21 cellular contexts compared by ENCODE assay signal in the genomic region with DNA sequence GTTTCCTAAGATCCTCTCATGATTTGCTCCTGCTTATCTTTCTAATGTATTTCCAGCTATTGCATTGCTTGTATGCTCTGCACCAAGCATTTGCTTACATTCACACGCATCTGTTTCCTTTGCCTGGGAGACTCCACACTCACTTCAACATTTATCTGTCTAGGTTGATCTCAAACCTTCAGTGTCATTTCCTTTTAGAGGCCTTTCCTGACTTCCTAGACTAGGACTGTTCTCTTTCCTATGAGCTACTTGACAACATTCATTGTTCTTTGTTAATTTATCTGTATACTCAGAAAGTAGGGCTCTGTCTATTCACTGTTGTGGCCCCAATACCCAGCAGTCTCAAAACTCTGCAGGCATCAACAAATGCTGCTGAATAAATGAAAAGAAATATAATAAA.
"Had no signal": no experiment of that assay in that cellular context is flagged by ENCODE, and none has a peak within 500 bp of the region (broad histone marks: within the 10 kb centered on the region; RNA-seq: fewer than 3 reads in every experiment).

No MANE protein-coding gene starts in this region.

- H3K4me1 Mint-ChIP-seq: activated B cell treated with CpG ODN at 0.5 μM for 24 hours; activated CD4-positive, alpha-beta memory T cell treated with anti-CD3 and anti-CD28 coated beads, Interleukin-2, amount 10 ng/mL, durations not matched to agents 7 days and 5 days; activated CD8-positive, alpha-beta memory T cell treated with anti-CD3 and anti-CD28 coated beads, Interleukin-2, amount 10 ng/mL, durations not matched to agents 7 days and 5 days; activated naive CD8-positive, alpha-beta T cell treated with anti-CD3 and anti-CD28 coated beads, Interleukin-2, amount 10 ng/mL, durations not matched to agents 7 days and 5 days had no signal

- ATAC-seq: activated CD8-positive, alpha-beta memory T cell treated with anti-CD3 and anti-CD28 coated beads, Interleukin-2, amount 10 ng/mL, durations not matched to agents 7 days and 5 days; body of pancreas; stimulated activated naive B cell treated with anti-CD40 and anti-IgM and Interleukin-4, amounts not matched to agents 10 μg/mL and 1 μg/mL and 100 μg/mL, for 72 hours had no signal

- H3K4me1 ChIP-seq: colonic mucosa had no signal

- H3K36me3 Mint-ChIP-seq: activated CD8-positive, alpha-beta memory T cell treated with anti-CD3 and anti-CD28 coated beads, Interleukin-2, amount 10 ng/mL, durations not matched to agents 7 days and 5 days; activated naive CD8-positive, alpha-beta T cell treated with anti-CD3 and anti-CD28 coated beads, Interleukin-2, amount 10 ng/mL, durations not matched to agents 7 days and 5 days had no signal

- H3K27me3 ChIP-seq: body of pancreas, colonic mucosa, esophagus muscularis mucosa, thyroid gland had no signal

- FAIRE-seq: endometrium had no signal

- H3K27ac ChIP-seq: body of pancreas, colonic mucosa, left ventricle myocardium inferior, thyroid gland had no signal

- H3K27me3 Mint-ChIP-seq: activated B cell treated with CpG ODN at 0.5 μM for 24 hours; stimulated activated naive B cell treated with anti-CD40 and anti-IgM and Interleukin-4, amounts not matched to agents 10 μg/mL and 1 μg/mL and 100 μg/mL, for 72 hours had no signal

- H3K36me3 ChIP-seq: colonic mucosa, left ventricle myocardium inferior, thyroid gland had no signal

- H3K27ac Mint-ChIP-seq: activated B cell treated with CpG ODN at 0.5 μM for 24 hours; activated CD4-positive, alpha-beta memory T cell treated with anti-CD3 and anti-CD28 coated beads, Interleukin-2, amount 10 ng/mL, durations not matched to agents 7 days and 5 days; activated CD8-positive, alpha-beta memory T cell treated with anti-CD3 and anti-CD28 coated beads, Interleukin-2, amount 10 ng/mL, durations not matched to agents 7 days and 5 days; activated naive CD8-positive, alpha-beta T cell treated with anti-CD3 and anti-CD28 coated beads, Interleukin-2, amount 10 ng/mL, durations not matched to agents 7 days and 5 days; nephron; stimulated activated naive B cell treated with anti-CD40 and anti-IgM and Interleukin-4, amounts not matched to agents 10 μg/mL and 1 μg/mL and 100 μg/mL, for 72 hours had no signal

- H3K4me3 ChIP-seq: body of pancreas, colonic mucosa, esophagus muscularis mucosa, left ventricle myocardium inferior, thyroid gland had no signal

- DNase-seq: activated B cell treated with CpG ODN at 0.5 μM for 24 hours; activated CD4-positive, alpha-beta memory T cell treated with anti-CD3 and anti-CD28 coated beads, Interleukin-2, amount 10 ng/mL, durations not matched to agents 7 days and 5 days; activated CD4-positive, alpha-beta T cell treated with anti-CD3 and anti-CD28 coated beads for 48 hours; activated CD8-positive, alpha-beta memory T cell treated with anti-CD3 and anti-CD28 coated beads, Interleukin-2, amount 10 ng/mL, durations not matched to agents 7 days and 5 days; activated naive CD4-positive, alpha-beta T cell treated with Interleukin-2 at 50 U/mL for 16 hours; activated naive CD8-positive, alpha-beta T cell treated with anti-CD3 and anti-CD28 coated beads, Interleukin-2, amount 10 ng/mL, durations not matched to agents 7 days and 5 days; body of pancreas; central memory CD4-positive, alpha-beta T cell; colonic mucosa; foreskin fibroblast; head of caudate nucleus; kidney glomerular epithelial cell; left ventricle myocardium inferior; nucleus accumbens; posterior cingulate gyrus; retina; stimulated activated naive B cell treated with anti-CD40 and anti-IgM and Interleukin-4, amounts not matched to agents 10 μg/mL and 1 μg/mL and 100 μg/mL, for 72 hours; thyroid gland had no signal

- H3K4me3 Mint-ChIP-seq: activated B cell treated with CpG ODN at 0.5 μM for 24 hours; activated CD4-positive, alpha-beta memory T cell treated with anti-CD3 and anti-CD28 coated beads, Interleukin-2, amount 10 ng/mL, durations not matched to agents 7 days and 5 days; activated CD8-positive, alpha-beta memory T cell treated with anti-CD3 and anti-CD28 coated beads, Interleukin-2, amount 10 ng/mL, durations not matched to agents 7 days and 5 days; activated naive CD8-positive, alpha-beta T cell treated with anti-CD3 and anti-CD28 coated beads, Interleukin-2, amount 10 ng/mL, durations not matched to agents 7 days and 5 days; nephron; stimulated activated naive B cell treated with anti-CD40 and anti-IgM and Interleukin-4, amounts not matched to agents 10 μg/mL and 1 μg/mL and 100 μg/mL, for 72 hours had no signal

- H3K9me3 Mint-ChIP-seq: activated B cell treated with CpG ODN at 0.5 μM for 24 hours; activated CD4-positive, alpha-beta memory T cell treated with anti-CD3 and anti-CD28 coated beads, Interleukin-2, amount 10 ng/mL, durations not matched to agents 7 days and 5 days; activated naive CD8-positive, alpha-beta T cell treated with anti-CD3 and anti-CD28 coated beads, Interleukin-2, amount 10 ng/mL, durations not matched to agents 7 days and 5 days; stimulated activated naive B cell treated with anti-CD40 and anti-IgM and Interleukin-4, amounts not matched to agents 10 μg/mL and 1 μg/mL and 100 μg/mL, for 72 hours had no signal

- H3K9me3 ChIP-seq: body of pancreas, colonic mucosa, esophagus muscularis mucosa, left ventricle myocardium inferior, thyroid gland had no signal
